9 cellular contexts compared by ENCODE assay signal in genomic region chr2:157414050-157414449, GRCh38. TPM values are rescaled to one million over a fixed set of nuclear protein-coding genes. Genes with fewer than 3 reads are reported as not detected.
DNase-seq lines count a peak whose midpoint lies in the region; ATAC-seq and TF ChIP-seq lines count a peak whose summit lies in the region.
"Had no signal": no experiment of that assay in that cellular context is flagged by ENCODE, and none has a peak within 500 bp of the region (broad histone marks: within the 10 kb centered on the region; RNA-seq: fewer than 3 reads in every experiment).

No MANE protein-coding gene starts in this region.

- no peaks in the 10 kb centered on the region for H3K9me3 Mint-ChIP-seq in Caco-2 (ENCODE audit: unreplicated experiment)

- DNase-seq in left ventricle myocardium superior (no peak), NCI-H82 treated with DMSO at 0.1 percent for 48 hours (lab: John Stamatoyannopoulos, UW; ENCODE audit: unreplicated experiment) (no peak), NCI-H2081 (lab: John Stamatoyannopoulos, UW) (no peak), Caco-2 (no peak), glomerular visceral epithelial cell (ENCODE audit: extremely low spot score) (no peak)
- DNase-seq: activated gamma-delta T cell had no signal

- no peaks in the 10 kb centered on the region for H3K27me3 Mint-ChIP-seq in Caco-2 (ENCODE audit: insufficient read depth, unreplicated experiment)

- no peaks in the 10 kb centered on the region for H3K36me3 Mint-ChIP-seq in Caco-2 (ENCODE audit: insufficient read depth, unreplicated experiment)

- POLR2A ChIA-PET in Caco-2 (lab: Charles Lee), result no interaction called here

- peak; percentile 37 for ATAC-seq in GM18511 (IDR thresholded peaks at IDR 0.05; ENCODE audit: unreplicated experiment)
- peak; percentile 27 for ATAC-seq in GM21390 (IDR thresholded peaks at IDR 0.05; ENCODE audit: unreplicated experiment)
- peak; percentile 30 for ATAC-seq in HG03196 (IDR thresholded peaks at IDR 0.05; ENCODE audit: unreplicated experiment)
- peak; percentile 66 for ATAC-seq in left ventricle myocardium superior

- H3K4me1 ChIP-seq in Caco-2, result peaks cover 11% of the 10 kb centered on the region; the same call in 1 of the 2 replicates

- H3K36me3 ChIP-seq in Caco-2 (ENCODE audit: control insufficient read depth, insufficient read depth, low read length), result no peaks in the 10 kb centered on the region

- TF ChIP-seq CTCF in Caco-2 (IDR thresholded peaks at IDR 0.05; ENCODE audit: insufficient read depth in 1 of 2, low read depth in 1 of 2, low read length in 1 of 2, severe bottlenecking in 1 of 2, unreplicated experiment in 1 of 2), result no peak

- intact Hi-C loops in left ventricle myocardium superior (cut with micrococcal nuclease), result no loop called here
- intact Hi-C loops in Caco-2 (cut with micrococcal nuclease; ENCODE audit: unreplicated experiment), result no loop called here

- no peaks in the 10 kb centered on the region for H3K4me1 Mint-ChIP-seq in Caco-2 (ENCODE audit: low read depth, unreplicated experiment)

- BruUV-seq in Caco-2 (replicated peaks; lab: Mats Ljungman, UMichigan), result no TSS peak

- no peaks in the 10 kb centered on the region for H3K27me3 ChIP-seq in Caco-2 (replicated peaks; ENCODE audit: control insufficient read depth, insufficient read depth, low read length)

- H3K4me3 Mint-ChIP-seq in Caco-2 (ENCODE audit: unreplicated experiment), result no peak overlapping the region

- no peak overlapping the region for H3K27ac Mint-ChIP-seq in Caco-2 (ENCODE audit: unreplicated experiment)

- no peak overlapping the region for H3K4me3 ChIP-seq in Caco-2 (ENCODE audit: low read depth, low read length)

- CTCF ChIA-PET in Caco-2 (lab: Charles Lee), result no interaction called here

- H3K9me3 ChIP-seq in Caco-2, result no peaks in the 10 kb centered on the region

RNA-seq across cellular contexts. Expression of gene CYTIP, which starts 29.8 kb away (rescaled TPM):
- total RNA-seq in left ventricle myocardium superior, result 1.2 TPM
- 0.26 and 1.1 TPM in 2 replicates for total RNA-seq in Caco-2 (2022)
